11 cellular contexts compared by ENCODE assay signal in genomic region chr19:17248011-17248776, GRCh38. TPM values are rescaled to one million over a fixed set of nuclear protein-coding genes. Genes with fewer than 3 reads are reported as not detected.
A peak's percentile ranks its signal among the peaks of the same experiment; 100 is the strongest.
DNase-seq lines count a peak whose midpoint lies in the region; ATAC-seq and TF ChIP-seq lines count a peak whose summit lies in the region.
"Had no signal": no experiment of that assay in that cellular context is flagged by ENCODE, and none has a peak within 500 bp of the region (broad histone marks: within the 10 kb centered on the region; RNA-seq: fewer than 3 reads in every experiment).

No MANE protein-coding gene starts in this region.

- no peaks in the 10 kb centered on the region for H3K9me3 Mint-ChIP-seq in endodermal cell
- no peaks in the 10 kb centered on the region for H3K9me3 Mint-ChIP-seq in activated CD4-positive, alpha-beta T cell treated with anti-CD3 and anti-CD28 coated beads for 36 hours (ENCODE audit: low read depth)

- H3K27me3 ChIP-seq in endodermal cell (ENCODE audit: control insufficient read depth, insufficient read depth, low read length, poor library complexity, severe bottlenecking) = no peaks in the 10 kb centered on the region
- H3K27me3 ChIP-seq in stomach = no peaks in the 10 kb centered on the region

- H3K36me3 Mint-ChIP-seq in endodermal cell (ENCODE audit: low read depth) = peaks cover 3% of the 10 kb centered on the region
- H3K36me3 Mint-ChIP-seq in activated CD4-positive, alpha-beta T cell treated with anti-CD3 and anti-CD28 coated beads for 36 hours (ENCODE audit: low read depth) = no peaks in the 10 kb centered on the region

- H3K4me3 Mint-ChIP-seq in endodermal cell = peak overlapping the region; percentile 70
- H3K4me3 Mint-ChIP-seq in activated CD4-positive, alpha-beta T cell treated with anti-CD3 and anti-CD28 coated beads for 36 hours = no peak overlapping the region

- CTCF ChIA-PET in activated CD4-positive, alpha-beta T cell treated with anti-CD3 and anti-CD28 coated beads for 36 hours (lab: Charles Lee) = interaction anchor here (2.2 kb wide), 1 partner anchor 12 kb away, joined by 14 read pairs; no protein-coding TSS in a partner anchor

- intact Hi-C loops in stomach (cut with DNase I; ENCODE audit: low total_unique reads) = no loop called here
- intact Hi-C loops in activated CD4-positive, alpha-beta T cell treated with anti-CD3 and anti-CD28 coated beads for 36 hours (cut with DNase I, micrococcal nuclease) = no loop called here

- H3K4me1 Mint-ChIP-seq in endodermal cell = peaks cover 25% of the 10 kb centered on the region
- H3K4me1 Mint-ChIP-seq in activated CD4-positive, alpha-beta T cell treated with anti-CD3 and anti-CD28 coated beads for 36 hours = peaks cover 5% of the 10 kb centered on the region

- peak; percentile 39 to 69 for DNase-seq in NCI-H526 (lab: John Stamatoyannopoulos, UW)
- no peak for DNase-seq in NCI-H526 treated with DMSO at 0.1 percent for 48 hours (lab: John Stamatoyannopoulos, UW)
- DNase-seq in endodermal cell = peak; percentile 90
- peak; percentile 60 for DNase-seq in stomach
- no peak for DNase-seq in activated CD4-positive, alpha-beta T cell treated with anti-CD3 and anti-CD28 coated beads for 36 hours
- DNase-seq: spleen, substantia nigra had no signal

- WGBS in endodermal cell (ENCODE audit: insufficient coverage in 1 of 2, insufficient read length in 1 of 2), 2 experiments = 61 to 72% methylated on average over 13 to 21 of the region's 21 CpGs
- 51 to 63% (median 56%) methylated on average over 16 to 21 of the region's 21 CpGs for WGBS in stomach, 5 donors

- POLR2A ChIA-PET in activated CD4-positive, alpha-beta T cell treated with anti-CD3 and anti-CD28 coated beads for 36 hours (lab: Charles Lee) = interaction anchor here (0.6 kb wide), 1 partner anchor 20 kb away, joined by 3 read pairs; no protein-coding TSS in a partner anchor

- TF ChIP-seq POLR2A in stomach (IDR thresholded peaks at IDR 0.05) = no peak

- TF ChIP-seq EP300 in stomach (IDR thresholded peaks at IDR 0.05) = no peak

- H3K27ac Mint-ChIP-seq in endodermal cell = peak overlapping the region; percentile 95
- no peak overlapping the region for H3K27ac Mint-ChIP-seq in activated CD4-positive, alpha-beta T cell treated with anti-CD3 and anti-CD28 coated beads for 36 hours

- TF ChIP-seq CTCF in endodermal cell (conservative IDR thresholded peaks at IDR 0.05) = no peak
- TF ChIP-seq CTCF in stomach (IDR thresholded peaks at IDR 0.05) = no peak

- H3K27me3 Mint-ChIP-seq in endodermal cell (ENCODE audit: insufficient read depth) = no peaks in the 10 kb centered on the region
- peaks cover 2% of the 10 kb centered on the region for H3K27me3 Mint-ChIP-seq in activated CD4-positive, alpha-beta T cell treated with anti-CD3 and anti-CD28 coated beads for 36 hours

- H3K4me1 ChIP-seq in endodermal cell (ENCODE audit: control insufficient read depth, insufficient read depth, low read length) = peaks cover 18% of the 10 kb centered on the region
- peaks cover 31 to 54% (median 40%) of the 10 kb centered on the region in 4 donors for H3K4me1 ChIP-seq in stomach

- H3K9ac ChIP-seq in endodermal cell (ENCODE audit: extremely low read depth, low read length, poor library complexity, severe bottlenecking) = no peak overlapping the region
- H3K9ac ChIP-seq: KMS-11 had no signal

- H3K36me3 ChIP-seq in endodermal cell (ENCODE audit: control insufficient read depth, insufficient read depth, low read length) = no peaks in the 10 kb centered on the region
- H3K36me3 ChIP-seq in stomach = no peaks in the 10 kb centered on the region

- no peak overlapping the region for H3K4me3 ChIP-seq in endodermal cell (ENCODE audit: low read length)
- no peak overlapping the region for H3K4me3 ChIP-seq in stomach
- H3K4me3 ChIP-seq: spleen had no signal

- H3K27ac ChIP-seq in endodermal cell (ENCODE audit: low read depth, low read length) (peak overlapping the region; percentile 95), stomach (peak overlapping the region; percentile 3 to 95 (median 87))
- H3K27ac ChIP-seq: KMS-11 had no signal

- ATAC-seq in GM18909 (IDR thresholded peaks at IDR 0.05; ENCODE audit: poor library complexity, unreplicated experiment) = no peak
- no peak for ATAC-seq in activated CD4-positive, alpha-beta T cell treated with anti-CD3 and anti-CD28 coated beads for 36 hours
- ATAC-seq: Right ventricle myocardium inferior had no signal

- no peaks in the 10 kb centered on the region for H3K9me3 ChIP-seq in endodermal cell (ENCODE audit: control insufficient read depth, low read length)
- H3K9me3 ChIP-seq in stomach = no peaks in the 10 kb centered on the region
- H3K9me3 ChIP-seq: spleen had no signal

RNA-seq across cellular contexts. Expression of gene NR2F6, which starts 2.5 kb away (rescaled TPM):
- 100 to 1,000 TPM; 103 to 107 TPM for total RNA-seq in endodermal cell
- polyA plus RNA-seq in endodermal cell (2013, experiment 1 of 2) = 59.2 TPM
- 54.2 TPM for polyA plus RNA-seq in endodermal cell (2013, experiment 2 of 2)
- total RNA-seq in stomach = 100 to 1,000 TPM in 1 of 5 donors, 10 to 100 TPM in 4; 35.3 to 641 (median 47.3) TPM
- polyA plus RNA-seq in stomach = 10 to 100 TPM; 34.4 to 57.9 (median 45.0) TPM
- 1 to 10 TPM; 7.4 to 7.9 TPM for total RNA-seq in activated CD4-positive, alpha-beta T cell treated with anti-CD3 and anti-CD28 coated beads for 36 hours

RNA-seq across cellular contexts. Expression of gene USHBP1, which starts 16.4 kb away (rescaled TPM):
- total RNA-seq in endodermal cell = 1 to 10 TPM; 3.8 to 6.2 TPM
- 1.2 TPM for polyA plus RNA-seq in endodermal cell (2013, experiment 1 of 2)
- polyA plus RNA-seq in endodermal cell (2013, experiment 2 of 2) = 1.2 TPM
- total RNA-seq in stomach = 1 to 10 TPM in 3 of 5 donors, not detected in 2; 3.3 to 7.7 (median 4.5) TPM
- polyA plus RNA-seq in stomach = 1 to 10 TPM; 2.1 to 4.1 (median 3.5) TPM
- under 1 TPM in 1 of 2 experiments, not detected in 1; 0.11 TPM for total RNA-seq in activated CD4-positive, alpha-beta T cell treated with anti-CD3 and anti-CD28 coated beads for 36 hours
- polyA plus RNA-seq: AG04450 had no signal

RNA-seq across cellular contexts. Expression of gene BABAM1, which starts 19.0 kb away (rescaled TPM):
- total RNA-seq in endodermal cell (100 to 1,000 TPM; 136 to 151 TPM), stomach (100 to 1,000 TPM in 2 of 5 donors, 10 to 100 TPM in 3; 26.2 to 146 (median 59.7) TPM)
- 92.0 TPM for polyA plus RNA-seq in endodermal cell (2013, experiment 1 of 2)
- polyA plus RNA-seq in endodermal cell (2013, experiment 2 of 2) = 81.9 TPM
- polyA plus RNA-seq in stomach = 10 to 100 TPM; 66.3 to 87.1 (median 79.9) TPM
- 100 to 1,000 TPM; 109 to 132 TPM for total RNA-seq in activated CD4-positive, alpha-beta T cell treated with anti-CD3 and anti-CD28 coated beads for 36 hours

RNA-seq across cellular contexts. Expression of gene OCEL1, which starts 22.2 kb away (rescaled TPM):
- 10 to 100 TPM; 23.1 to 29.1 TPM for total RNA-seq in endodermal cell
- polyA plus RNA-seq in endodermal cell (2013, experiment 1 of 2) = 16.5 TPM
- polyA plus RNA-seq in endodermal cell (2013, experiment 2 of 2) = 15.0 TPM
- 10 to 100 TPM in 1 of 5 donors, 1 to 10 TPM in 4; 4.7 to 13.0 (median 8.3) TPM for total RNA-seq in stomach
- polyA plus RNA-seq in stomach = 10 to 100 TPM; 25.9 to 43.2 (median 39.7) TPM
- total RNA-seq in activated CD4-positive, alpha-beta T cell treated with anti-CD3 and anti-CD28 coated beads for 36 hours = 10 to 100 TPM; 10.9 to 11.7 TPM

RNA-seq across cellular contexts. Expression of gene USE1, which starts 33.0 kb away (rescaled TPM):
- 10 to 100 TPM; 17.4 to 18.4 TPM for total RNA-seq in endodermal cell
- polyA plus RNA-seq in endodermal cell (2013, experiment 1 of 2) = 20.4 TPM
- polyA plus RNA-seq in endodermal cell (2013, experiment 2 of 2) = 16.8 TPM
- total RNA-seq in stomach = 100 to 1,000 TPM in 1 of 5 donors, 10 to 100 TPM in 3, not detected in 1; 16.2 to 113 (median 22.1) TPM
- polyA plus RNA-seq in stomach = 10 to 100 TPM; 55.3 to 68.6 (median 64.9) TPM
- 10 to 100 TPM; 22.6 to 24.5 TPM for total RNA-seq in activated CD4-positive, alpha-beta T cell treated with anti-CD3 and anti-CD28 coated beads for 36 hours

Comparison
In these comparisons a context has a peak if more than half of its experiments do, and no peak if none do; other contexts are left out.
1. DNase-seq: peak in NCI-H526 (2 of 2), endodermal cell (single experiment) and stomach (single experiment); none in NCI-H526 treated with DMSO at 0.1 percent for 48 hours (single experiment) and activated CD4-positive, alpha-beta T cell treated with anti-CD3 and anti-CD28 coated beads for 36 hours (single experiment).
2. RNA of gene NR2F6, which starts 2.5 kb away (total RNA-seq): 103 to 107 TPM in endodermal cell and 35.3 to 641 TPM in stomach; 7.4 to 7.9 TPM in activated CD4-positive, alpha-beta T cell treated with anti-CD3 and anti-CD28 coated beads for 36 hours; every median in the first group is over 4 times any median in the second.